Comparison of ENCODE assay signal across 9 cellular contexts in the genomic region with DNA sequence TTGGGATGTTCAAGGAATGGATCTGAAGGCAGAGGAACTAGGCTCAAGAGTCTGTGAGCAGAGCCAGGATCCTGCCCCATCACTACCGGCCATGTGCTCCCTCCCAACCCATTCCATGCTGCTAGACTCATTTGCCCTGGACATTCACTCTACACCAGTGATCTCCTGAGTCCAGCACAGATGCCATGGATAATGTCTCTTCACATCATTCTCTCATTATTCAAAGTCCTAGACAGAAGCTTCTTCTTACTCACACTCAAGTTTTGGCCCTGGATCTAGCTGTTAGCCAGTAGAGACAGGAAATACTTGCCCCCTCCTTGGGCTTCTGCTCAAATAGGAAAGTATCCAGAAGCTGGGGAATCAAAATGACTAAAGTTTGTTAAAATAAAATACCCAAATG.
"Had no signal": no experiment of that assay in that cellular context is flagged by ENCODE, and none has a peak within 500 bp of the region (broad histone marks: within the 10 kb centered on the region; RNA-seq: fewer than 3 reads in every experiment).

No MANE protein-coding gene starts in this region.

- H3K27ac Mint-ChIP-seq: activated CD4-positive, alpha-beta memory T cell treated with anti-CD3 and anti-CD28 coated beads for 36 hours; activated CD8-positive, alpha-beta memory T cell treated with anti-CD3 and anti-CD28 coated beads, Interleukin-2, amount 10 ng/mL, durations not matched to agents 7 days and 5 days; activated naive CD8-positive, alpha-beta T cell; progenitor cell of endocrine pancreas; stimulated activated naive B cell treated with anti-CD40 and anti-IgM and Interleukin-4, amounts not matched to agents 10 μg/mL and 1 μg/mL and 100 μg/mL, for 72 hours; T-helper 1 cell treated with Interleukin-12 subunit alpha and Interleukin-12 subunit beta and Interleukin-4 antibody, amounts not matched to agents 30 μg/mL and 1 μg/mL, for 36 hours had no signal

- H3K4me3 ChIP-seq: left ventricle myocardium inferior had no signal

- H3K4me1 Mint-ChIP-seq: stimulated activated naive B cell treated with anti-CD40 and anti-IgM and Interleukin-4, amounts not matched to agents 10 μg/mL and 1 μg/mL and 100 μg/mL, for 72 hours had no signal

- FAIRE-seq: frontal cortex had no signal

- H3K36me3 Mint-ChIP-seq: activated CD4-positive, alpha-beta memory T cell treated with anti-CD3 and anti-CD28 coated beads for 36 hours; activated CD8-positive, alpha-beta memory T cell treated with anti-CD3 and anti-CD28 coated beads, Interleukin-2, amount 10 ng/mL, durations not matched to agents 7 days and 5 days; activated naive CD8-positive, alpha-beta T cell; stimulated activated naive B cell treated with anti-CD40 and anti-IgM and Interleukin-4, amounts not matched to agents 10 μg/mL and 1 μg/mL and 100 μg/mL, for 72 hours had no signal

- DNase-seq: activated CD4-positive, alpha-beta memory T cell treated with anti-CD3 and anti-CD28 coated beads for 36 hours; activated CD8-positive, alpha-beta memory T cell treated with anti-CD3 and anti-CD28 coated beads, Interleukin-2, amount 10 ng/mL, durations not matched to agents 7 days and 5 days; left ventricle myocardium inferior; mammary epithelial cell; stimulated activated naive B cell treated with anti-CD40 and anti-IgM and Interleukin-4, amounts not matched to agents 10 μg/mL and 1 μg/mL and 100 μg/mL, for 72 hours had no signal

- H3K27me3 Mint-ChIP-seq: stimulated activated naive B cell treated with anti-CD40 and anti-IgM and Interleukin-4, amounts not matched to agents 10 μg/mL and 1 μg/mL and 100 μg/mL, for 72 hours had no signal

- H3K4me3 Mint-ChIP-seq: activated CD4-positive, alpha-beta memory T cell treated with anti-CD3 and anti-CD28 coated beads for 36 hours; activated CD8-positive, alpha-beta memory T cell treated with anti-CD3 and anti-CD28 coated beads, Interleukin-2, amount 10 ng/mL, durations not matched to agents 7 days and 5 days; activated naive CD8-positive, alpha-beta T cell; stimulated activated naive B cell treated with anti-CD40 and anti-IgM and Interleukin-4, amounts not matched to agents 10 μg/mL and 1 μg/mL and 100 μg/mL, for 72 hours; T-helper 1 cell treated with Interleukin-12 subunit alpha and Interleukin-12 subunit beta and Interleukin-4 antibody, amounts not matched to agents 30 μg/mL and 1 μg/mL, for 36 hours had no signal

- ATAC-seq: activated CD8-positive, alpha-beta memory T cell treated with anti-CD3 and anti-CD28 coated beads, Interleukin-2, amount 10 ng/mL, durations not matched to agents 7 days and 5 days; stimulated activated naive B cell treated with anti-CD40 and anti-IgM and Interleukin-4, amounts not matched to agents 10 μg/mL and 1 μg/mL and 100 μg/mL, for 72 hours had no signal

- H3K36me3 ChIP-seq: left ventricle myocardium inferior had no signal

- H3K27ac ChIP-seq: left ventricle myocardium inferior had no signal
